In the genomic region with DNA sequence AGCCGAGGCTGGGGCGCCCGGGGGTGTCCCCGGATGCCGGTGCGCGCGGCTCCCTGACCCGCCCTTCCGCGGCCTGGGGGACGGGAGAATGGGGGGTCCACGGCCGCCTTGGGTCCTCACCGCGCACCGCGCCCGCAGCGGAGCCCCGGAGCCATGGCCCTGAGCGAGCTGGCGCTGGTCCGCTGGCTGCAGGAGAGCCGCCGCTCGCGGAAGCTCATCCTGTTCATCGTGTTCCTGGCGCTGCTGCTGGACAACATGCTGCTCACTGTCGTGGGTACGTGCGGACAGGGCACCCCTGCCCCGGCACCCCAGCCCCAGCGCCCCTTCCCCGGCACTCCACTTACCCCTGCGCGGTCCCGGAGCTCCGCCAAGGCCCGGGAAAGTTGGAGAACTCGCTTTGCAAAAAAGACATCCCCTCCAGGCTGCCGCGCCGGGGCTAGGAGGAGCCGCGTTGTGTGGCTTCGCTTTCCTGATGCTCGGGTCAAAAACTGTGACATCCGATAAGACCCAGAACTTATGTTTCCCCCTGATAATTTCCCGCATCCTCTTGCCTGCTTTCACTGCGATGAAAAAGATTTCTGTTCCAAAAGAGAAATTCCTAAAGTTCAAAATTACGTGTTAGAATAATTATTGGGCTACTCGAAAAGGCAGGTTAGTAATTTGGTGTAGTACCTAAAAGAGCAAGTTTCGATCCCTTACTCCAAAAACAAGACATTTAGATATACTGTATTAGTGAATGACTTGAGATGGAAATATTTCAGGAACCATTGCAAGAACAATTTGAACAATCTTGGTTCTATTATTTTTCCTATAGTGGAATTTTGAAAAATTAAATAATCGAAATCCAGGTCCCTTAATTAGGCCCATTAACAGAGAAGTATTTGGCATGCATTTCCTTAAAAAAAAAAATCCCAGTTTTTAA, we compare ENCODE assay signal across 10 cellular contexts. TPM values are rescaled to one million over a fixed set of nuclear protein-coding genes. Genes with fewer than 3 reads are reported as not detected.
DNase-seq lines count a peak whose midpoint lies in the region; FAIRE-seq and TF ChIP-seq lines count a peak whose summit lies in the region.
"Had no signal": no experiment of that assay in that cellular context is flagged by ENCODE, and none has a peak within 500 bp of the region (broad histone marks: within the 10 kb centered on the region; RNA-seq: fewer than 3 reads in every experiment).

No MANE protein-coding gene starts in this region.

- TF ChIP-seq CTCF in coronary artery (IDR thresholded peaks at IDR 0.05): no peak
- no peak for TF ChIP-seq CTCF in PC-9 (conservative IDR thresholded peaks at IDR 0.05)

- H4K8ac ChIP-seq in mesendoderm (ENCODE audit: low read depth, low read length): no peak overlapping the region

- H3K4me3 ChIP-seq in coronary artery (peak overlapping the region; percentile 50), mesendoderm (ENCODE audit: low read length) (no peak overlapping the region), PC-9 (no peak overlapping the region)

- peak overlapping the region; percentile 51 for H3K56ac ChIP-seq in mesendoderm (ENCODE audit: low read length)

- H3K79me2 ChIP-seq in mesendoderm (ENCODE audit: control insufficient read depth, insufficient read depth, low read length): no peaks in the 10 kb centered on the region
- no peaks in the 10 kb centered on the region for H3K79me2 ChIP-seq in PC-9 (ENCODE audit: low read depth)

- FAIRE-seq in GM12891 (lab: Jason Lieb, UNC): no peak

- no peak overlapping the region for H4K5ac ChIP-seq in mesendoderm (ENCODE audit: low read length)

- H3K27ac ChIP-seq in coronary artery (no peak overlapping the region), mesendoderm (ENCODE audit: low read depth, low read length) (no peak overlapping the region), PC-9 (no peak overlapping the region)

- H3K9me3 ChIP-seq in PC-9 (ENCODE audit: insufficient read depth, low read depth): no peaks in the 10 kb centered on the region

- BruUV-seq in PC-9 (replicated peaks; lab: Mats Ljungman, UMichigan): no TSS peak

- no peaks in the 10 kb centered on the region for H3K9me2 ChIP-seq in PC-9 (ENCODE audit: insufficient read depth)

- no peak overlapping the region for H2AFZ ChIP-seq in PC-9

- H2BK120ac ChIP-seq in mesendoderm (ENCODE audit: low read depth, low read length): no peak overlapping the region

- H2BK5ac ChIP-seq in mesendoderm (ENCODE audit: low read length): no peak overlapping the region

- no peak overlapping the region for H3K23ac ChIP-seq in mesendoderm (ENCODE audit: low read length)

- no peak overlapping the region for H3K4ac ChIP-seq in mesendoderm (ENCODE audit: low read depth, low read length)

- H3K4me1 ChIP-seq in mesendoderm (ENCODE audit: control insufficient read depth, low read depth, low read length) (no peaks in the 10 kb centered on the region), PC-9 (replicated peaks; ENCODE audit: insufficient read depth) (no peaks in the 10 kb centered on the region)

- no peak overlapping the region for H2AK5ac ChIP-seq in mesendoderm (ENCODE audit: low read length)

- no peaks in the 10 kb centered on the region for H3F3A ChIP-seq in PC-9 (ENCODE audit: insufficient read depth, low read depth)

- H3K4me2 ChIP-seq in mesendoderm (ENCODE audit: low read length) (no peak overlapping the region), PC-9 (no peak overlapping the region)

- no peaks in the 10 kb centered on the region for H3K79me1 ChIP-seq in mesendoderm (ENCODE audit: low read length)

- TF ChIP-seq POLR2A in GM12891 (IDR thresholded peaks at IDR 0.05; ENCODE audit: low read depth, low read length): no peak

- H3K18ac ChIP-seq in mesendoderm (ENCODE audit: low read length): no peak overlapping the region

- H4K20me1 ChIP-seq in PC-9 (ENCODE audit: insufficient read depth): no peaks in the 10 kb centered on the region

- DNase-seq in AG08395 (ENCODE audit: low spot score) (peak; percentile 25), GM12891 (ENCODE audit: insufficient read length, low spot score) (peak; percentile 40), coronary artery (ENCODE audit: low spot score) (no peak), mesendoderm (no peak), NCI-H446 treated with DMSO at 0.1 percent for 48 hours (lab: John Stamatoyannopoulos, UW) (no peak), PC-9 (no peak), NCI-H524 (lab: John Stamatoyannopoulos, UW) (no peak)
- no peak for DNase-seq in activated CD4-positive, CD25-positive, alpha-beta regulatory T cell treated with anti-CD3 and anti-CD28 coated beads, Interleukin-2, amount 50 U/mL, for 72 hours

- no peak overlapping the region for H3K9ac ChIP-seq in mesendoderm (ENCODE audit: low read length)

- intact Hi-C loops in PC-9 (cut with micrococcal nuclease; ENCODE audit: unreplicated experiment): no loop called here

- no peak overlapping the region for H2BK15ac ChIP-seq in mesendoderm (replicated peaks; ENCODE audit: low read depth)

- peaks cover 3% of the 10 kb centered on the region for H3K27me3 ChIP-seq in mesendoderm (ENCODE audit: insufficient read depth, low read length, poor library complexity)
- no peaks in the 10 kb centered on the region for H3K27me3 ChIP-seq in PC-9 (ENCODE audit: insufficient read depth, low read depth)

- H3K36me3 ChIP-seq in mesendoderm (ENCODE audit: control insufficient read depth, insufficient read depth, low read length) (no peaks in the 10 kb centered on the region), PC-9 (ENCODE audit: low read depth) (no peaks in the 10 kb centered on the region)

- no CpG with 5 or more reads among the region's 56 CpGs for WGBS in mesendoderm (ENCODE audit: extremely low coverage, insufficient coverage, low lambda C conversion rate)

- POLR2A ChIA-PET in PC-9 (lab: Charles Lee; ENCODE audit: unreplicated experiment): no interaction called here

- CTCF ChIA-PET in PC-9 (lab: Charles Lee): interaction anchor here (0.6 kb wide), 1 partner anchor 78 kb away, joined by 3 read pairs; no protein-coding TSS in a partner anchor

TF ChIP-seq in GM12891, 5 proteins besides CTCF, POLR2A, EP300 and RAD21:
- no peak for TF ChIP-seq POLR2AphosphoS5 (IDR thresholded peaks at IDR 0.05; ENCODE audit: low read depth, low read length)
- TF ChIP-seq TAF1 (IDR thresholded peaks at IDR 0.05; ENCODE audit: low read depth, low read length): no peak
- no peak for TF ChIP-seq PAX5 (IDR thresholded peaks at IDR 0.05; ENCODE audit: insufficient read depth, low read length, severe bottlenecking)
- no peak for TF ChIP-seq SPI1 (IDR thresholded peaks at IDR 0.05; ENCODE audit: low read depth, low read length)
- TF ChIP-seq POU2F2 (IDR thresholded peaks at IDR 0.05; ENCODE audit: low read depth, low read length): no peak

RNA-seq across cellular contexts. Expression of gene SLC18A2, which starts 0.9 kb away (rescaled TPM):
- polyA plus RNA-seq in GM12891 (2012; ENCODE audit: low read depth, missing spikeins): not detected
- polyA plus RNA-seq in mesendoderm (2013, experiment 1 of 2): 0.74 TPM
- 0.77 TPM for polyA plus RNA-seq in mesendoderm (2013, experiment 2 of 2)
- not detected in 2 replicates for total RNA-seq in PC-9 (2021)
- total RNA-seq: pulmonary artery endothelial cell had no signal

RNA-seq across cellular contexts. Expression of gene KCNK18, which starts 44.5 kb away (rescaled TPM):
- not detected for polyA plus RNA-seq in GM12891 (2012; ENCODE audit: low read depth, missing spikeins)
- not detected for polyA plus RNA-seq in mesendoderm (2013, experiment 1 of 2)
- polyA plus RNA-seq in mesendoderm (2013, experiment 2 of 2): not detected
- not detected in 2 replicates for total RNA-seq in PC-9 (2021)
- total RNA-seq: pulmonary artery endothelial cell, temporal lobe had no signal

Comparison
In these comparisons a context has a peak if more than half of its experiments do, and no peak if none do; other contexts are left out.
1. DNase-seq: peak in AG08395 (single experiment) and GM12891 (single experiment); none in coronary artery (single experiment), mesendoderm (single experiment), NCI-H446 treated with DMSO at 0.1 percent for 48 hours (single experiment), PC-9 (0 of 2), activated CD4-positive, CD25-positive, alpha-beta regulatory T cell treated with anti-CD3 and anti-CD28 coated beads, Interleukin-2, amount 50 U/mL, for 72 hours (single experiment) and NCI-H524 (0 of 2).